Comparison of ENCODE assay signal across 12 cellular contexts in genomic region chr12:132449565-132450390, GRCh38. TPM values are rescaled to one million over a fixed set of nuclear protein-coding genes. Genes with fewer than 3 reads are reported as not detected.
DNase-seq lines count a peak whose midpoint lies in the region; ATAC-seq, FAIRE-seq and TF ChIP-seq lines count a peak whose summit lies in the region.
"Had no signal": no experiment of that assay in that cellular context is flagged by ENCODE, and none has a peak within 500 bp of the region (broad histone marks: within the 10 kb centered on the region; RNA-seq: fewer than 3 reads in every experiment).

No MANE protein-coding gene starts in this region.

- no peaks in the 10 kb centered on the region for H3K27me3 Mint-ChIP-seq in activated CD4-positive, alpha-beta memory T cell treated with anti-CD3 and anti-CD28 coated beads for 36 hours
- H3K27me3 Mint-ChIP-seq in WTC11 (ENCODE audit: low read depth) = peaks cover 69% of the 10 kb centered on the region

- peak overlapping the region; percentile 22; the same call in 1 of the 2 replicates for H3K27ac ChIP-seq in DOHH2 (ENCODE audit: low read depth, low read length)
- H3K27ac ChIP-seq: prostate gland had no signal

- no peaks in the 10 kb centered on the region for H3K9me3 ChIP-seq in DOHH2 (ENCODE audit: control insufficient read depth, insufficient read depth, low read length)
- H3K9me3 ChIP-seq: prostate gland had no signal

- no peak overlapping the region for H3K4me3 Mint-ChIP-seq in activated CD4-positive, alpha-beta memory T cell treated with anti-CD3 and anti-CD28 coated beads for 36 hours
- H3K4me3 Mint-ChIP-seq in WTC11 = no peak overlapping the region
- H3K4me3 Mint-ChIP-seq: stimulated activated effector memory CD8-positive, alpha-beta T cell treated with anti-CD3 and anti-CD28 coated beads, Interleukin-12 subunit alpha, Interleukin-12 subunit beta, amount 100 ng/mL, for 72 hours had no signal

- no peaks in the 10 kb centered on the region for H3K9me3 Mint-ChIP-seq in activated CD4-positive, alpha-beta memory T cell treated with anti-CD3 and anti-CD28 coated beads for 36 hours
- H3K9me3 Mint-ChIP-seq in WTC11 = no peaks in the 10 kb centered on the region
- H3K9me3 Mint-ChIP-seq: stimulated activated effector memory CD8-positive, alpha-beta T cell treated with anti-CD3 and anti-CD28 coated beads, Interleukin-12 subunit alpha, Interleukin-12 subunit beta, amount 100 ng/mL, for 72 hours had no signal

- intact Hi-C loops in activated CD4-positive, alpha-beta memory T cell treated with anti-CD3 and anti-CD28 coated beads for 36 hours (cut with micrococcal nuclease) = no loop called here
- intact Hi-C loops in head of caudate nucleus (cut with DNase I) = no loop called here

- H3K4me2 ChIP-seq in DOHH2 (ENCODE audit: low read length) = peak overlapping the region; percentile 5

- POLR2A ChIA-PET in activated CD4-positive, alpha-beta memory T cell treated with anti-CD3 and anti-CD28 coated beads for 36 hours (lab: Charles Lee) = no interaction called here
- POLR2A ChIA-PET in WTC11 (lab: Charles Lee) = interaction anchor here (0.6 kb wide), 1 partner anchor 112 kb away, joined by 3 read pairs; no protein-coding TSS in a partner anchor

- TF ChIP-seq CTCF in DOHH2 (IDR thresholded peaks at IDR 0.05; ENCODE audit: low read depth, low read length, poor library complexity, severe bottlenecking) (no peak), WTC11 (IDR thresholded peaks at IDR 0.05) (no peak)

- H3K27me3 ChIP-seq in DOHH2 (ENCODE audit: control insufficient read depth, low read length) = peaks cover 3% of the 10 kb centered on the region; the same call in 1 of the 2 replicates

- H3F3A ChIP-seq in DOHH2 (ENCODE audit: control insufficient read depth, insufficient read depth) = peaks cover 3% of the 10 kb centered on the region; the same call in 1 of the 2 replicates

- H3K36me3 ChIP-seq in DOHH2 (ENCODE audit: control insufficient read depth, low read length) = no peaks in the 10 kb centered on the region
- H3K36me3 ChIP-seq: prostate gland had no signal

- DNase-seq in activated CD4-positive, alpha-beta memory T cell treated with anti-CD3 and anti-CD28 coated beads for 36 hours = peak; percentile 36
- DNase-seq in head of caudate nucleus = no peak
- no peak for DNase-seq in frontal cortex (ENCODE audit: low spot score in 2 of 2)
- DNase-seq in WTC11 (ENCODE audit: low spot score) = no peak
- no peak for DNase-seq in NCI-H1930 (lab: John Stamatoyannopoulos, UW)
- DNase-seq: cerebellar nuclear complex, NCI-H510A had no signal

- no peaks in the 10 kb centered on the region for H3K79me2 ChIP-seq in DOHH2 (ENCODE audit: control insufficient read depth, low read length)

- FAIRE-seq in frontal cortex (lab: Jason Lieb, UNC) = no peak

- no peak overlapping the region for H3K27ac Mint-ChIP-seq in activated CD4-positive, alpha-beta memory T cell treated with anti-CD3 and anti-CD28 coated beads for 36 hours
- H3K27ac Mint-ChIP-seq in WTC11 = no peak overlapping the region
- H3K27ac Mint-ChIP-seq: stimulated activated effector memory CD8-positive, alpha-beta T cell treated with anti-CD3 and anti-CD28 coated beads, Interleukin-12 subunit alpha, Interleukin-12 subunit beta, amount 100 ng/mL, for 72 hours had no signal

- no peaks in the 10 kb centered on the region for H4K20me1 ChIP-seq in DOHH2 (ENCODE audit: control insufficient read depth, insufficient read depth, low read depth, low read length)

- no peaks in the 10 kb centered on the region for H3K36me3 Mint-ChIP-seq in activated CD4-positive, alpha-beta memory T cell treated with anti-CD3 and anti-CD28 coated beads for 36 hours
- no peaks in the 10 kb centered on the region for H3K36me3 Mint-ChIP-seq in WTC11

- H3K4me3 ChIP-seq in DOHH2 (ENCODE audit: low read length) = no peak overlapping the region
- H3K4me3 ChIP-seq: prostate gland had no signal

- ATAC-seq in GM19324 (IDR thresholded peaks at IDR 0.05; ENCODE audit: low FRiP score, unreplicated experiment) (peak; percentile 87), HG02973 (IDR thresholded peaks at IDR 0.05; ENCODE audit: unreplicated experiment) (peak; percentile 47), WTC11 (no peak)
- ATAC-seq: stimulated activated effector memory CD8-positive, alpha-beta T cell treated with anti-CD3 and anti-CD28 coated beads, Interleukin-12 subunit alpha, Interleukin-12 subunit beta, amount 100 ng/mL, for 72 hours had no signal

- H3K4me1 ChIP-seq in DOHH2 (ENCODE audit: control insufficient read depth, low read length) = peaks cover 53% of the 10 kb centered on the region
- H3K4me1 ChIP-seq: prostate gland had no signal

- CTCF ChIA-PET in activated CD4-positive, alpha-beta memory T cell treated with anti-CD3 and anti-CD28 coated beads for 36 hours (lab: Charles Lee) = interaction anchor here (1.3 kb wide), 1 partner anchor 13 kb away, joined by 3 read pairs; no protein-coding TSS in a partner anchor
- CTCF ChIA-PET in WTC11 (lab: Charles Lee) = interaction anchor here (0.7 to 2.0 kb wide), 4 partner anchors 53 to 165 kb away, joined by 3 to 6 read pairs (median 3); no protein-coding TSS in a partner anchor

- no peaks in the 10 kb centered on the region for H3K9me2 ChIP-seq in DOHH2 (replicated peaks; ENCODE audit: control insufficient read depth, low read length)

- peaks cover 20% of the 10 kb centered on the region for H3K4me1 Mint-ChIP-seq in activated CD4-positive, alpha-beta memory T cell treated with anti-CD3 and anti-CD28 coated beads for 36 hours (ENCODE audit: low read depth)
- peaks cover 10% of the 10 kb centered on the region for H3K4me1 Mint-ChIP-seq in WTC11

TF ChIP-seq in WTC11, 78 proteins besides CTCF, POLR2A, EP300 and RAD21:
- no peak for TF ChIP-seq NFATC4 (CRISPR knock-in tag; IDR thresholded peaks at IDR 0.05)

RNA-seq across cellular contexts. Expression of gene FBRSL1, which starts 40.2 kb away (rescaled TPM):
- 10 to 100 TPM; 38.8 to 41.7 TPM for total RNA-seq in activated CD4-positive, alpha-beta memory T cell treated with anti-CD3 and anti-CD28 coated beads for 36 hours
- total RNA-seq in frontal cortex = 4.1 TPM
- 120 to 129 TPM (median 126 TPM) in 3 replicates for total RNA-seq in WTC11 (2021)
